In genomic region chr12:76628745-76629144, GRCh38 we compare ENCODE assay signal across 30 cellular contexts.
"Had no signal": no experiment of that assay in that cellular context is flagged by ENCODE, and none has a peak within 500 bp of the region (broad histone marks: within the 10 kb centered on the region; RNA-seq: fewer than 3 reads in every experiment).

No MANE protein-coding gene starts in this region.

- H3K36me3 ChIP-seq: cardiac muscle cell, ovary, right lobe of liver, thoracic aorta had no signal

- H3K4me3 Mint-ChIP-seq: activated CD4-positive, alpha-beta memory T cell treated with anti-CD3 and anti-CD28 coated beads, Interleukin-2, amount 10 ng/mL, durations not matched to agents 7 days and 5 days; activated CD4-positive, alpha-beta T cell treated with anti-CD3 and anti-CD28 coated beads, Interleukin-2, amount 10 ng/mL, durations not matched to agents 7 days and 5 days; activated T-cell treated with anti-CD3 and anti-CD28 coated beads, Interleukin-2, amount 50 U/mL, for 24 hours; naive thymus-derived CD4-positive, alpha-beta T cell; WTC11 had no signal

- H3K27me3 ChIP-seq: body of pancreas, cardiac muscle cell, dorsolateral prefrontal cortex, ovary, right lobe of liver had no signal

- H3K4me3 ChIP-seq: body of pancreas, cardiac muscle cell, coronary artery, dorsolateral prefrontal cortex, ovary, right lobe of liver, skin epidermis, thoracic aorta had no signal

- H3K4me1 Mint-ChIP-seq: activated CD4-positive, alpha-beta memory T cell treated with anti-CD3 and anti-CD28 coated beads, Interleukin-2, amount 10 ng/mL, durations not matched to agents 7 days and 5 days; activated CD4-positive, alpha-beta T cell treated with anti-CD3 and anti-CD28 coated beads, Interleukin-2, amount 10 ng/mL, durations not matched to agents 7 days and 5 days; naive thymus-derived CD4-positive, alpha-beta T cell had no signal

- H3K27me3 Mint-ChIP-seq: activated CD4-positive, alpha-beta memory T cell treated with anti-CD3 and anti-CD28 coated beads, Interleukin-2, amount 10 ng/mL, durations not matched to agents 7 days and 5 days; activated CD4-positive, alpha-beta T cell treated with anti-CD3 and anti-CD28 coated beads, Interleukin-2, amount 10 ng/mL, durations not matched to agents 7 days and 5 days; activated T-cell treated with anti-CD3 and anti-CD28 coated beads, Interleukin-2, amount 50 U/mL, for 24 hours; naive thymus-derived CD4-positive, alpha-beta T cell; progenitor cell of endocrine pancreas had no signal

- DNase-seq: activated CD4-positive, alpha-beta memory T cell treated with anti-CD3 and anti-CD28 coated beads, Interleukin-2, amount 10 ng/mL, durations not matched to agents 7 days and 5 days; activated CD4-positive, alpha-beta T cell treated with anti-CD3 and anti-CD28 coated beads for 1 hour; activated CD4-positive, alpha-beta T cell treated with anti-CD3 and anti-CD28 coated beads, Interleukin-2, amount 10 ng/mL, durations not matched to agents 7 days and 5 days; activated CD8-positive, alpha-beta memory T cell treated with anti-CD3 and anti-CD28 coated beads, Interleukin-2, amount 50 U/mL, for 48 hours; activated gamma-delta T cell; activated naive CD4-positive, alpha-beta T cell treated with anti-CD3 and anti-CD28 coated beads, Interleukin-2, amount 50 U/mL, for 16 hours; activated T-cell treated with anti-CD3 and anti-CD28 coated beads, Interleukin-2, amount 50 U/mL, for 24 hours; anterior cingulate cortex; body of pancreas; dorsolateral prefrontal cortex; effector memory CD4-positive, alpha-beta T cell; glutamatergic neuron; islet precursor cell; left ventricle myocardium superior; naive thymus-derived CD4-positive, alpha-beta T cell; ovary; right lobe of liver; stimulated activated CD4-positive, alpha-beta T cell treated with anti-CD3 and anti-CD28 coated beads, Interleukin-12 subunit alpha, Interleukin-12 subunit beta, amount 100 ng/mL, for 4 hours; stimulated activated CD4-positive, alpha-beta T cell treated with anti-CD3 and anti-CD28 coated beads, Interleukin-4, amount 100 ng/mL, for 1 hour; stimulated activated naive CD8-positive, alpha-beta T cell treated with anti-CD3 and anti-CD28 coated beads, Interleukin-15, Interleukin-2, amounts not matched to agents 100 U/mL and 50 U/mL, for 24 hours; trophoblast cell had no signal

- H3K27ac ChIP-seq: body of pancreas, cardiac muscle cell, coronary artery, ovary, right lobe of liver, skin epidermis, thoracic aorta had no signal

- ATAC-seq: body of pancreas; esophagus mucosa; left ventricle myocardium superior; naive thymus-derived CD4-positive, alpha-beta T cell; right lobe of liver; stimulated activated naive CD8-positive, alpha-beta T cell treated with anti-CD3 and anti-CD28 coated beads, Interleukin-15, Interleukin-2, amounts not matched to agents 100 U/mL and 50 U/mL, for 24 hours; WTC11 had no signal

- H3K4me1 ChIP-seq: body of pancreas, right lobe of liver had no signal

- H3K9me3 Mint-ChIP-seq: activated CD4-positive, alpha-beta memory T cell treated with anti-CD3 and anti-CD28 coated beads, Interleukin-2, amount 10 ng/mL, durations not matched to agents 7 days and 5 days; activated CD4-positive, alpha-beta T cell treated with anti-CD3 and anti-CD28 coated beads, Interleukin-2, amount 10 ng/mL, durations not matched to agents 7 days and 5 days; activated T-cell treated with anti-CD3 and anti-CD28 coated beads, Interleukin-2, amount 50 U/mL, for 24 hours; naive thymus-derived CD4-positive, alpha-beta T cell; WTC11 had no signal

- H3K9me3 ChIP-seq: body of pancreas, ovary, right lobe of liver, thoracic aorta had no signal

- FAIRE-seq: frontal cortex, urothelium cell line had no signal

- H3K36me3 Mint-ChIP-seq: naive thymus-derived CD4-positive, alpha-beta T cell; WTC11 had no signal

- H3K27ac Mint-ChIP-seq: activated CD4-positive, alpha-beta memory T cell treated with anti-CD3 and anti-CD28 coated beads, Interleukin-2, amount 10 ng/mL, durations not matched to agents 7 days and 5 days; activated CD4-positive, alpha-beta T cell treated with anti-CD3 and anti-CD28 coated beads, Interleukin-2, amount 10 ng/mL, durations not matched to agents 7 days and 5 days; activated T-cell treated with anti-CD3 and anti-CD28 coated beads, Interleukin-2, amount 50 U/mL, for 24 hours; naive thymus-derived CD4-positive, alpha-beta T cell; progenitor cell of endocrine pancreas; WTC11 had no signal
